15 cellular contexts compared by ENCODE assay signal in the genomic region with DNA sequence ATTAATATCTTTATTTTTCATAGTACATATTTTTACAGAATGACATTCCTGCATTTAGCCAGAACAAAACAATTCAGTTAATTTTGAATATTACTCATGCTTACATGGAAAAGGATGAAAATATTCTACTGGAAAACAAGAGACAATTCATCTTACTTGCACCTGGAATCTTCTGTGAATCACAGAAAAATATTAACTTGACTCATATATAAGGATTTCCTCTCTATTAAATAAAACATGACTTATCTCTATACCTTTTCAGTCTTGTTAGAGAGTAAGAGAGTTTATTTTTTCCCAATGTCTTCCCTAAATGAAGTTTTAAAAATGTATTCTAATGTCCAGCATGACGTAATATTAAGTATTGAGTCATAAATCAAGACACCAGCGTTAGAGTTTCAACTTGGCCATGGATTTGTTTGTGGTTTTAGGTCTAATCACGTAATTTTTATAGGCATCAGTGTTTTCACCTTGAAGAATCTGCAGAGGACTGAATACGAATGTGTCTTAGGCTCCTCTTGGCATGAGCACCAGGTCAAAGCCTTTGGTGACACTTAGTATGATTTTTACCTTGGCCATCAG.
DNase-seq lines count a peak whose midpoint lies in the region; ATAC-seq, FAIRE-seq and TF ChIP-seq lines count a peak whose summit lies in the region.
"Had no signal": no experiment of that assay in that cellular context is flagged by ENCODE, and none has a peak within 500 bp of the region (broad histone marks: within the 10 kb centered on the region; RNA-seq: fewer than 3 reads in every experiment).

No MANE protein-coding gene starts in this region.

- H3K27me3 ChIP-seq in suprapubic skin, result no peaks in the 10 kb centered on the region
- H3K27me3 ChIP-seq: BLaER1 had no signal

- 78% methylated on average over 4 of the region's 4 CpGs for WGBS in suprapubic skin

- H3K36me3 ChIP-seq in suprapubic skin, result no peaks in the 10 kb centered on the region
- H3K36me3 ChIP-seq: BLaER1 had no signal

- H3K4me3 ChIP-seq in suprapubic skin, result no peak overlapping the region
- H3K4me3 ChIP-seq: BLaER1 had no signal

- TF ChIP-seq POLR2A in suprapubic skin (IDR thresholded peaks at IDR 0.05), result no peak

- no peaks in the 10 kb centered on the region for H3K9me3 ChIP-seq in suprapubic skin
- H3K9me3 ChIP-seq: BLaER1 had no signal

- H3K27ac ChIP-seq in suprapubic skin, result no peak overlapping the region
- H3K27ac ChIP-seq: BLaER1 had no signal

- no peak for ATAC-seq in left ventricle myocardium superior
- ATAC-seq: HCT116 had no signal

- DNase-seq in ELR (ENCODE audit: low read depth), result peak; percentile 35
- peak; percentile 41 for DNase-seq in RCC 7860 (ENCODE audit: low spot score)
- DNase-seq in dermis blood vessel endothelial cell, result peak; percentile 40
- DNase-seq in kidney tubule cell (ENCODE audit: low spot score), result peak; percentile 54
- no peak for DNase-seq in activated naive CD4-positive, alpha-beta T cell (lab: John Stamatoyannopoulos, UW)
- DNase-seq in left ventricle myocardium superior, result no peak
- DNase-seq in GF-D8 (lab: John Stamatoyannopoulos, UW), result no peak
- no peak for DNase-seq in suprapubic skin (ENCODE audit: low spot score in 2 of 2)
- DNase-seq: DMS 273 treated with DMSO at 0.1 percent for 48 hours, NCI-H1436 treated with DMSO at 0.1 percent for 48 hours, NCI-H2081, NCI-H524, Right ventricle myocardium superior had no signal

- H3K4me1 ChIP-seq in suprapubic skin, result no peaks in the 10 kb centered on the region
- H3K4me1 ChIP-seq: BLaER1 had no signal

- intact Hi-C loops in left ventricle myocardium superior (cut with micrococcal nuclease), result no loop called here

- TF ChIP-seq EP300 in suprapubic skin (IDR thresholded peaks at IDR 0.05), result no peak

- TF ChIP-seq CTCF in suprapubic skin (IDR thresholded peaks at IDR 0.05), result no peak

- FAIRE-seq in RCC 7860 (lab: Jason Lieb, UNC), result peak; percentile 80

Comparison
In these comparisons a context has a peak if more than half of its experiments do, and no peak if none do; other contexts are left out.
1. DNase-seq: peak in ELR (single experiment), RCC 7860 (single experiment), dermis blood vessel endothelial cell (single experiment) and kidney tubule cell (single experiment); none in activated naive CD4-positive, alpha-beta T cell (0 of 4), left ventricle myocardium superior (single experiment), GF-D8 (single experiment) and suprapubic skin (0 of 2).